ENCODE assay signal across 31 cellular contexts in the genomic region with DNA sequence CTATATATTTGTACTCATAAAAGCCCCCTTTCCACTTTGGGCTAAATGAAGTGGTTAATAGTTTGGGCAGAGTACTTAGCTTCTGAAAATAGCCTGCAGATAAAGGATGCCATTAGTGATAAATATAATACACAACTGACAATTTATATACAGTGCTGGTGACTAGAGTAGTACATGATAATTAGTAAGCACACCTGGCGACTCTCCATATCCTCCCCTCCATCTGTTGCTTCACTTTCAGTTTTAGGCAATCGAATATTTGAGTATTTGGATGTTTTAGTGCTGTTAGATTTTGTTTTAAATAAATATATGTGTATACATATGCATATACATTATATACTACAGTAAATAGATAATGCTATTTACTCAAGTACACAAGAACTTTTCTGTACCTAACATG. TPM values are rescaled to one million over a fixed set of nuclear protein-coding genes. Genes with fewer than 3 reads are reported as not detected.
A peak's percentile ranks its signal among the peaks of the same experiment; 100 is the strongest.
DNase-seq lines count a peak whose midpoint lies in the region; ATAC-seq and TF ChIP-seq lines count a peak whose summit lies in the region.
"Had no signal": no experiment of that assay in that cellular context is flagged by ENCODE, and none has a peak within 500 bp of the region (broad histone marks: within the 10 kb centered on the region; RNA-seq: fewer than 3 reads in every experiment).

No MANE protein-coding gene starts in this region.

- H3K4me1 ChIP-seq in mammary epithelial cell (ENCODE audit: insufficient read depth, low read length) = no peaks in the 10 kb centered on the region
- H3K4me1 ChIP-seq in osteoblast (ENCODE audit: insufficient read depth, low read length) = peaks cover 6% of the 10 kb centered on the region
- peaks cover 5% of the 10 kb centered on the region for H3K4me1 ChIP-seq in endodermal cell (ENCODE audit: control insufficient read depth, insufficient read depth, low read length)
- H3K4me1 ChIP-seq: heart left ventricle, spleen, stomach, thyroid gland, uterus had no signal

- H3K27ac ChIP-seq in mammary epithelial cell (ENCODE audit: insufficient read depth, low read depth, low read length) (no peak overlapping the region), osteoblast (ENCODE audit: low read depth, low read length) (no peak overlapping the region), endodermal cell (ENCODE audit: low read depth, low read length) (no peak overlapping the region)
- H3K27ac ChIP-seq: brain microvascular endothelial cell, heart left ventricle, spleen, stomach, thyroid gland, uterus had no signal

- peaks cover 11% of the 10 kb centered on the region for H3K9me3 ChIP-seq in mammary epithelial cell (replicated peaks; ENCODE audit: insufficient read depth, low read length)
- H3K9me3 ChIP-seq in osteoblast (ENCODE audit: low read depth, low read length) = no peaks in the 10 kb centered on the region
- peaks cover 14% of the 10 kb centered on the region for H3K9me3 ChIP-seq in endodermal cell (ENCODE audit: control insufficient read depth, low read length)
- H3K9me3 ChIP-seq: thyroid gland, uterus had no signal

- TF ChIP-seq CTCF in mammary epithelial cell (conservative IDR thresholded peaks at IDR 0.05 in 1 of 2, IDR thresholded peaks at IDR 0.05 in 1 of 2; ENCODE audit: extremely low read depth in 1 of 2, insufficient read depth in 1 of 2, low read depth in 1 of 2, low read length in 2 of 2) (no peak), osteoblast (IDR thresholded peaks at IDR 0.05; ENCODE audit: extremely low read depth, low read depth, low read length) (no peak), endodermal cell (conservative IDR thresholded peaks at IDR 0.05) (no peak)

- no peaks in the 10 kb centered on the region for H3K27me3 Mint-ChIP-seq in endodermal cell (ENCODE audit: insufficient read depth)

- H3K4me3 ChIP-seq in mammary epithelial cell (replicated peaks in 1 of 3; ENCODE audit: insufficient read depth in 1 of 3, low read depth in 2 of 3, low read length in 3 of 3) (no peak overlapping the region), osteoblast (ENCODE audit: insufficient read depth, low read length) (no peak overlapping the region), endodermal cell (ENCODE audit: low read length) (no peak overlapping the region)
- H3K4me3 ChIP-seq: heart left ventricle, SJCRH30, spleen, stomach, thyroid gland, uterus had no signal

- peaks cover 15% of the 10 kb centered on the region for H3K4me1 Mint-ChIP-seq in endodermal cell
- H3K4me1 Mint-ChIP-seq: activated CD4-positive, alpha-beta T cell treated with anti-CD3 and anti-CD28 coated beads, Interleukin-2, amount 10 ng/mL, durations not matched to agents 24 days and 14 days had no signal

- H2AFZ ChIP-seq in mammary epithelial cell (ENCODE audit: low read depth, low read length) = no peak overlapping the region
- no peak overlapping the region for H2AFZ ChIP-seq in osteoblast (ENCODE audit: low read length)

- no peak for ATAC-seq in GM21367 (IDR thresholded peaks at IDR 0.05; ENCODE audit: unreplicated experiment)
- ATAC-seq: activated naive CD4-positive, alpha-beta T cell treated with anti-CD3 and anti-CD28 coated beads, Interleukin-2, amount 50 U/mL, for 72 hours; heart left ventricle; HepG2; left ventricle myocardium superior had no signal

- H3K4me3 Mint-ChIP-seq in endodermal cell = no peak overlapping the region
- H3K4me3 Mint-ChIP-seq: activated CD4-positive, alpha-beta T cell treated with anti-CD3 and anti-CD28 coated beads, Interleukin-2, amount 10 ng/mL, durations not matched to agents 24 days and 14 days; CD4-positive, alpha-beta T cell had no signal

- peaks cover 4% of the 10 kb centered on the region for H3K36me3 Mint-ChIP-seq in endodermal cell (ENCODE audit: low read depth)
- H3K36me3 Mint-ChIP-seq: activated naive CD4-positive, alpha-beta T cell treated with anti-CD3 and anti-CD28 coated beads, Interleukin-2, amount 50 U/mL, for 72 hours had no signal

- H3K79me2 ChIP-seq in mammary epithelial cell (ENCODE audit: insufficient read depth, low read length) (no peaks in the 10 kb centered on the region), osteoblast (ENCODE audit: insufficient read depth, low read length) (no peaks in the 10 kb centered on the region)

- CTCF ChIA-PET in mammary epithelial cell (lab: Charles Lee; ENCODE audit: low non-redundant PET) = no interaction called here

- no peak overlapping the region for H3K27ac Mint-ChIP-seq in endodermal cell
- H3K27ac Mint-ChIP-seq: activated CD4-positive, alpha-beta T cell treated with anti-CD3 and anti-CD28 coated beads, Interleukin-2, amount 10 ng/mL, durations not matched to agents 24 days and 14 days; activated naive CD4-positive, alpha-beta T cell treated with anti-CD3 and anti-CD28 coated beads, Interleukin-2, amount 50 U/mL, for 72 hours; CD4-positive, alpha-beta T cell had no signal

- H3K27me3 ChIP-seq in mammary epithelial cell (ENCODE audit: insufficient read depth, low read length) (peaks cover 3% of the 10 kb centered on the region), osteoblast (ENCODE audit: insufficient read depth, low read length) (peaks cover 2% of the 10 kb centered on the region), endodermal cell (ENCODE audit: control insufficient read depth, insufficient read depth, low read length, poor library complexity, severe bottlenecking) (no peaks in the 10 kb centered on the region)
- H3K27me3 ChIP-seq: brain microvascular endothelial cell, SJCRH30, stomach, thyroid gland, uterus had no signal

- dilution Hi-C loops in mammary epithelial cell (cut with HindIII; ENCODE audit: low sequenced_read_pairs) = no loop called here

- DNase-seq in NCI-H524 (lab: John Stamatoyannopoulos, UW) (peak; percentile 1 to 24), NCI-H524 treated with DMSO at 0.1 percent for 48 hours (lab: John Stamatoyannopoulos, UW) (no peak), NCI-H146 (lab: John Stamatoyannopoulos, UW) (peak; percentile 43), mammary epithelial cell (no peak), osteoblast (ENCODE audit: insufficient read length, low spot score, missing footprints) (no peak), endodermal cell (no peak)
- no peak for DNase-seq in activated T-cell treated with anti-CD3 and anti-CD28 coated beads, Interleukin-2, amount 50 U/mL, for 1 hour
- DNase-seq: activated CD4-positive, alpha-beta T cell treated with anti-CD3 and anti-CD28 coated beads, Interleukin-2, amount 10 ng/mL, durations not matched to agents 24 days and 14 days; activated CD8-positive, alpha-beta memory T cell treated with anti-CD3 and anti-CD28 coated beads for 24 hours; activated T-cell treated with anti-CD3 and anti-CD28 coated beads for 4 hours; AML-193; amygdala; brain microvascular endothelial cell; CD4-positive, alpha-beta T cell; DND-41; heart left ventricle; Karpas-422; kidney; left ventricle myocardium superior; MV-4-11; NCI-H510A; SJCRH30; spleen; stimulated activated CD8-positive, alpha-beta memory T cell treated with anti-CD3 and anti-CD28 coated beads, Interleukin-4, amount 100 ng/mL, for 48 hours; stomach; T1000; thyroid gland; uterus had no signal

- H3K9ac ChIP-seq in mammary epithelial cell (ENCODE audit: insufficient read depth, low read length) (no peak overlapping the region), endodermal cell (ENCODE audit: extremely low read depth, low read length, poor library complexity, severe bottlenecking) (no peak overlapping the region)

- BruUV-seq in mammary epithelial cell (replicated peaks; lab: Mats Ljungman, UMichigan) = no TSS peak

- peak overlapping the region; percentile 54 for H3K4me2 ChIP-seq in mammary epithelial cell (ENCODE audit: insufficient read depth, low read depth, low read length)
- H3K4me2 ChIP-seq in osteoblast (ENCODE audit: insufficient read depth, low read length) = peak overlapping the region; percentile 52

- H3K9me3 Mint-ChIP-seq in endodermal cell = peaks cover 17% of the 10 kb centered on the region
- H3K9me3 Mint-ChIP-seq: activated CD4-positive, alpha-beta T cell treated with anti-CD3 and anti-CD28 coated beads, Interleukin-2, amount 10 ng/mL, durations not matched to agents 24 days and 14 days had no signal

- intact Hi-C loops in mammary epithelial cell (cut with micrococcal nuclease) = no loop called here

- H3K36me3 ChIP-seq in mammary epithelial cell (ENCODE audit: insufficient read depth, low read length) (no peaks in the 10 kb centered on the region), osteoblast (ENCODE audit: insufficient read depth, low read length) (no peaks in the 10 kb centered on the region), endodermal cell (ENCODE audit: control insufficient read depth, insufficient read depth, low read length) (no peaks in the 10 kb centered on the region)
- H3K36me3 ChIP-seq: brain microvascular endothelial cell, heart left ventricle, SJCRH30, spleen, stomach, thyroid gland, uterus had no signal

- WGBS in mammary epithelial cell (ENCODE audit: low coverage, missing lambda C conversion rate) = 25% methylated on average over 2 of the region's 2 CpGs
- no CpG with 5 or more reads among the region's 2 CpGs for WGBS in endodermal cell (ENCODE audit: insufficient coverage in 1 of 2, insufficient read length in 1 of 2), 2 experiments

- no peaks in the 10 kb centered on the region for H4K20me1 ChIP-seq in mammary epithelial cell (ENCODE audit: insufficient read depth, low read length)
- H4K20me1 ChIP-seq in osteoblast (ENCODE audit: insufficient read depth, low read length) = no peaks in the 10 kb centered on the region

- in situ Hi-C loops in mammary epithelial cell (cut with MboI; ENCODE audit: low sequenced_read_pairs in 2 of 2) = no loop called here

RNA-seq across cellular contexts. Expression of a gene that starts 35.9 kb away (rescaled TPM):
- 10 to 100 TPM; 40.3 to 52.9 TPM for total RNA-seq in mammary epithelial cell
- 31.0 TPM for polyA plus RNA-seq in mammary epithelial cell
- 19.7 TPM for polyA minus RNA-seq in mammary epithelial cell
- total RNA-seq in osteoblast = 55.4 and 63.1 TPM in 2 replicates
- total RNA-seq in endodermal cell = 10 to 100 TPM; 31.7 to 44.0 TPM
- polyA plus RNA-seq in endodermal cell (2013, experiment 1 of 2) = 38.1 TPM
- polyA plus RNA-seq in endodermal cell (2013, experiment 2 of 2) = 35.9 TPM

Comparison
In these comparisons a context has a peak if more than half of its experiments do, and no peak if none do; other contexts are left out.
1. DNase-seq: peak in NCI-H524 (2 of 2) and NCI-H146 (single experiment); none in NCI-H524 treated with DMSO at 0.1 percent for 48 hours (single experiment), mammary epithelial cell (single experiment), osteoblast (single experiment), endodermal cell (single experiment) and activated T-cell treated with anti-CD3 and anti-CD28 coated beads, Interleukin-2, amount 50 U/mL, for 1 hour (single experiment).